ENCODE assay signal across 20 cellular contexts in the genomic region with DNA sequence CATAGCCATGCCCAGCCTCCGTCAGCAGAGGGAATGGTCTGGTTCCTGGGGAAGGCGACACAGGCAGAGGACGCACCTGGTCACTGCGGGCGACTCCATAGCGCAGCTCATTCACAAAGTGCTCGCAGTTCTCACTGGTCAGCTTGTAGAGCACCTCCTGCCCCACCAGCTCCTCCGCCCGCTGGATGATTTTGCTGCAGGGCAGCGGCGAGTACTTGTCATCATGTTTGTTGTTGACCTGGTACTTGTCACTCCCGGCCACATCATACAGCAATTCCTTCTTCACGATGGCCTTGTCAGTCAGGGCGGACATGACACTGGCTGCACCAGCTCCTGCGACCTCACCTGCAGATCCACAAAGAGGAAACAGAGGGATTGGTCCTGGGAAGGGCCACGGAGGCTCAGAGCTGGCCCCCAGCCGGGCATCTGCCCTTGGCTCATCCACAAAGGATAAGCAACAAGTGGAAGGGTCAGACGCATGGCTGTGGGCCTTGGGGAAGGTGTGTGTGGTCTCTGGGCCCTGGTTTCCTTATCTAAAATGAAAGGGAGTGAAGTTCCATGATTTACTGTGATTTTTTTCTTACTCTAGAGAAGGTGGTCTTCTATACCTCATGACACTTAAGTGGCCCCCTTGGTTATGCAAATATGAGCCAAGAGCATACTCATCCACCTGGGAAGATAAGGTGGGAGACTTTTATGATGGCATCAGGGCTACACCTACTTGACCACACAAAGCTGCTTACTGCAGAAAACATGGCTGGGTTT. TPM values are rescaled to one million over a fixed set of nuclear protein-coding genes. Genes with fewer than 3 reads are reported as not detected.
A peak's percentile ranks its signal among the peaks of the same experiment; 100 is the strongest.
DNase-seq lines count a peak whose midpoint lies in the region; ATAC-seq, FAIRE-seq and TF ChIP-seq lines count a peak whose summit lies in the region.
"Had no signal": no experiment of that assay in that cellular context is flagged by ENCODE, and none has a peak within 500 bp of the region (broad histone marks: within the 10 kb centered on the region; RNA-seq: fewer than 3 reads in every experiment).

No MANE protein-coding gene starts in this region.

- H3K27me3 Mint-ChIP-seq in WTC11 (ENCODE audit: low read depth): no peaks in the 10 kb centered on the region
- no peaks in the 10 kb centered on the region for H3K27me3 Mint-ChIP-seq in osteocyte (ENCODE audit: unreplicated experiment)

- H3K23ac ChIP-seq in H1 (ENCODE audit: insufficient read length): no peak overlapping the region

- TF ChIP-seq RAD21 in H1 (IDR thresholded peaks at IDR 0.05 in 1 of 2, conservative IDR thresholded peaks at IDR 0.05 in 1 of 2; ENCODE audit: low read depth in 2 of 2, low read length in 2 of 2): no peak

- H2BK15ac ChIP-seq in H1 (ENCODE audit: low read length): no peak overlapping the region

- H3K27me3 ChIP-seq in H1 (replicated peaks in 1 of 4; ENCODE audit: control insufficient read depth in 3 of 4, extremely low read depth in 1 of 4, insufficient read depth in 3 of 4, low read length in 3 of 4) (no peaks in the 10 kb centered on the region), ovary (no peaks in the 10 kb centered on the region), tibial nerve (no peaks in the 10 kb centered on the region)
- H3K27me3 ChIP-seq: SJSA1 had no signal

- H3K9ac ChIP-seq in H1 (replicated peaks in 1 of 4; ENCODE audit: extremely low read depth in 1 of 4, low read depth in 3 of 4, low read length in 3 of 4): no peak overlapping the region

- H3K27ac ChIP-seq in H1 (ENCODE audit: low read depth, low read length) (no peak overlapping the region), ovary (no peak overlapping the region), tibial nerve (peak overlapping the region in 2 of 4 donors; percentile 43 to 57)
- H3K27ac ChIP-seq: C4-2B, SJSA1 had no signal

- peaks cover 4% of the 10 kb centered on the region; the same call in 1 of the 2 replicates for H3K79me1 ChIP-seq in H1 (ENCODE audit: low read depth, low read length)

- H3K4me1 ChIP-seq in H1 (replicated peaks in 1 of 4; ENCODE audit: control insufficient read depth in 3 of 4, insufficient read depth in 4 of 4, low read length in 3 of 4) (no peaks in the 10 kb centered on the region), ovary (ENCODE audit: insufficient read depth) (no peaks in the 10 kb centered on the region), tibial nerve (peaks cover 0 to 39% (median 0%) of the 10 kb centered on the region in 4 donors)

- H3K4me3 Mint-ChIP-seq in WTC11 (no peak overlapping the region), osteocyte (ENCODE audit: unreplicated experiment) (no peak overlapping the region)

- intact Hi-C loops in ovary (cut with DNase I): no loop called here

- H3K56ac ChIP-seq in H1 (replicated peaks; ENCODE audit: insufficient read length, low read depth, low read length): no peak overlapping the region

- peaks cover 0 to 6% of the 10 kb centered on the region in 2 experiments for H4K20me1 ChIP-seq in H1 (replicated peaks in 1 of 2; ENCODE audit: control insufficient read depth in 1 of 2, insufficient read depth in 2 of 2, low read length in 2 of 2)

- H4K5ac ChIP-seq in H1 (ENCODE audit: insufficient read length, low read depth, low read length): no peak overlapping the region

- peaks cover 12% of the 10 kb centered on the region for H3K4me1 Mint-ChIP-seq in WTC11
- no peaks in the 10 kb centered on the region for H3K4me1 Mint-ChIP-seq in osteocyte (ENCODE audit: unreplicated experiment)

- ATAC-seq in WTC11 (no peak), HG03342 (IDR thresholded peaks at IDR 0.05; ENCODE audit: unreplicated experiment) (no peak), GM18498 (IDR thresholded peaks at IDR 0.05; ENCODE audit: unreplicated experiment) (no peak)
- ATAC-seq: Panc1 had no signal

- no peak overlapping the region for H3K18ac ChIP-seq in H1 (ENCODE audit: extremely low read depth, low read length)

- no peak overlapping the region for H2AFZ ChIP-seq in H1 (ENCODE audit: low read length)

- H3K4me3 ChIP-seq in H1 (ENCODE audit: extremely low read depth in 1 of 4, insufficient read depth in 2 of 4, low read depth in 3 of 4, low read length in 4 of 4): no peak overlapping the region
- H3K4me3 ChIP-seq in ovary: no peak overlapping the region
- no peak overlapping the region for H3K4me3 ChIP-seq in tibial nerve
- H3K4me3 ChIP-seq: SJSA1 had no signal

- no peak for DNase-seq in WTC11 (ENCODE audit: low spot score)
- no peak for DNase-seq in H1 (ENCODE audit: low read depth in 1 of 2, low spot score in 2 of 2)
- peak; percentile 78 for DNase-seq in osteocyte (ENCODE audit: extremely low spot score, unreplicated experiment)
- DNase-seq in ovary: no peak
- DNase-seq in tibial nerve (ENCODE audit: low spot score in 2 of 2): no peak
- DNase-seq: ACHN, DMS153, GDM1, HCEC 1CT, KG1, NCI-H1105 treated with DMSO at 0.1 percent for 48 hours, NCI-H1694, NCI-H2081 treated with DMSO at 0.1 percent for 48 hours, NCI-H446 treated with DMSO at 0.1 percent for 48 hours had no signal

- no peak overlapping the region for H4K91ac ChIP-seq in H1 (replicated peaks; ENCODE audit: insufficient read length, low read length)

- no peaks in the 10 kb centered on the region for H3K23me2 ChIP-seq in H1 (ENCODE audit: low read depth, low read length)

- H3K36me3 ChIP-seq in H1 (ENCODE audit: control insufficient read depth in 2 of 4, insufficient read depth in 4 of 4, low read length in 3 of 4) (peaks cover 6 to 52% (median 21%) of the 10 kb centered on the region in 4 experiments; a peak in 5 of 8 replicates), ovary (no peaks in the 10 kb centered on the region), tibial nerve (peaks cover 5 to 99% (median 10%) of the 10 kb centered on the region in 3 donors)

- H3K36me3 Mint-ChIP-seq in WTC11 (peaks cover 86% of the 10 kb centered on the region), osteocyte (ENCODE audit: unreplicated experiment) (peaks cover 8% of the 10 kb centered on the region)

- WGBS in H1 (ENCODE audit: extremely low coverage in 1 of 2, insufficient coverage in 1 of 2, insufficient read length in 1 of 2, insufficient replicate concordance in 2 of 2, low coverage in 1 of 2, low lambda C conversion rate in 2 of 2, missing lambda C conversion rate in 1 of 2), 2 experiments: 92% methylated on average over 18 of the region's 18 CpGs; no CpG with 5 or more reads in 1 of the 2 experiments
- WGBS in ovary, 3 donors: 90 to 94% (median 91%) methylated on average over 18 of the region's 18 CpGs
- 87 to 92% methylated on average over 18 of the region's 18 CpGs for WGBS in tibial nerve, 2 donors

- H3K9me3 ChIP-seq in H1 (ENCODE audit: insufficient read depth in 2 of 2, low read depth in 1 of 2, low read length in 1 of 2): no peaks in the 10 kb centered on the region
- no peaks in the 10 kb centered on the region for H3K9me3 ChIP-seq in ovary
- no peaks in the 10 kb centered on the region for H3K9me3 ChIP-seq in tibial nerve
- H3K9me3 ChIP-seq: SJSA1 had no signal

- H2BK120ac ChIP-seq in H1 (replicated peaks; ENCODE audit: low read depth, low read length): no peak overlapping the region

- peak overlapping the region; percentile 24; the same call in 1 of the 2 replicates for H2BK5ac ChIP-seq in H1 (ENCODE audit: low read depth, low read length)

- no peak overlapping the region for H3K14ac ChIP-seq in H1 (ENCODE audit: insufficient read length)

- H3K79me2 ChIP-seq in H1 (ENCODE audit: control insufficient read depth in 1 of 2, insufficient read depth in 2 of 2, low read length in 2 of 2): no peaks in the 10 kb centered on the region; a peak in 1 of 4 replicates

- H3K9me3 Mint-ChIP-seq in WTC11 (peaks cover 4% of the 10 kb centered on the region; the same call in 1 of the 2 replicates), osteocyte (ENCODE audit: unreplicated experiment) (no peaks in the 10 kb centered on the region)

- no peak for TF ChIP-seq POLR2A in H1 (IDR thresholded peaks at IDR 0.05; ENCODE audit: control extremely low read depth in 1 of 2, low read depth in 2 of 2, low read length in 2 of 2)
- TF ChIP-seq POLR2A in ovary (IDR thresholded peaks at IDR 0.05): no peak
- TF ChIP-seq POLR2A in tibial nerve (IDR thresholded peaks at IDR 0.05): no peak

- TF ChIP-seq CTCF in WTC11 (IDR thresholded peaks at IDR 0.05): no peak
- no peak for TF ChIP-seq CTCF in H1 (IDR thresholded peaks at IDR 0.05; ENCODE audit: control extremely low read depth in 1 of 3, insufficient read depth in 1 of 3, low read depth in 1 of 3, low read length in 3 of 3)
- TF ChIP-seq CTCF in osteocyte (IDR thresholded peaks at IDR 0.05): no peak
- no peak for TF ChIP-seq CTCF in ovary (IDR thresholded peaks at IDR 0.05)
- no peak for TF ChIP-seq CTCF in tibial nerve (IDR thresholded peaks at IDR 0.05)

- CTCF ChIA-PET in WTC11 (lab: Charles Lee) (interaction anchor here (0.6 kb wide), 1 partner anchor 248 kb away, joined by 3 read pairs; no protein-coding TSS in a partner anchor), H1 (lab: Charles Lee; ENCODE audit: partially characterized antibody) (interaction anchor here (1.3 to 1.9 kb wide), 3 partner anchors 15 to 49 kb away, joined by 4 to 9 read pairs (median 6); no protein-coding TSS in a partner anchor)

- no peak overlapping the region for H3K4ac ChIP-seq in H1 (replicated peaks; ENCODE audit: insufficient read length, low read depth, low read length)

- TF ChIP-seq EP300 in H1 (IDR thresholded peaks at IDR 0.05; ENCODE audit: borderline replicate concordance in 1 of 2, low read depth in 2 of 2, low read length in 2 of 2) (no peak), ovary (IDR thresholded peaks at IDR 0.05) (no peak), tibial nerve (IDR thresholded peaks at IDR 0.05) (no peak)

- no peak overlapping the region for H2BK20ac ChIP-seq in H1 (ENCODE audit: low read length)

- peak overlapping the region; percentile 56 for H3K27ac Mint-ChIP-seq in WTC11
- H3K27ac Mint-ChIP-seq in osteocyte (ENCODE audit: unreplicated experiment): no peak overlapping the region

- no peak for FAIRE-seq in H1 (lab: Jason Lieb, UNC)

- POLR2A ChIA-PET in WTC11 (lab: Charles Lee): no interaction called here
- POLR2A ChIA-PET in H1 (lab: Charles Lee; ENCODE audit: partially characterized antibody): no interaction called here

- H2BK12ac ChIP-seq in H1 (ENCODE audit: low read depth, low read length): no peak overlapping the region

- no peak overlapping the region for H3K4me2 ChIP-seq in H1 (ENCODE audit: insufficient read depth in 1 of 2, low read depth in 2 of 2, low read length in 2 of 2)

- no peak overlapping the region for H2AK5ac ChIP-seq in H1 (ENCODE audit: low read depth, low read length)

- H4K8ac ChIP-seq in H1 (ENCODE audit: extremely low read depth, insufficient read depth, low read length): no peak overlapping the region

RNA-seq across cellular contexts. Expression of a gene that starts 24.0 kb away (rescaled TPM):
- total RNA-seq in WTC11 (2021) (143 to 160 TPM (median 146 TPM) in 3 replicates), osteocyte (19.0 and 20.0 TPM in 2 replicates), ovary (100 to 1,000 TPM in 5 of 7 donors, 10 to 100 TPM in 2; 52.2 to 147 (median 110) TPM), tibial nerve (100 to 1,000 TPM; 140 to 185 (median 157) TPM)
- 109 and 117 TPM in 2 replicates for total RNA-seq in H1 (2021; fragmentation: NEBNext Ultra II Directional; extraction: Animal tissue kit (Norgen Biotek cat#: 25700))
- polyA plus RNA-seq in H1 (2011; rRNA removed) (170 and 190 TPM in 2 replicates), ovary (100 to 1,000 TPM in 1 of 2 donors, 10 to 100 TPM in 1; 41.1 to 128 TPM)
- polyA plus RNA-seq in H1 (2011; cell fraction: cytosol; rRNA removed): 183 TPM
- polyA plus RNA-seq in H1 (2011; cell fraction: nucleus; rRNA removed): 136 TPM
- 113 to 153 TPM (median 133 TPM) in 4 replicates for polyA plus RNA-seq in H1 (2012, experiment 1 of 2)
- polyA plus RNA-seq in H1 (2012, experiment 2 of 2): 50.1 TPM
- 82.7 TPM for polyA plus RNA-seq in H1 (2013, experiment 1 of 2)
- 87.6 TPM for polyA plus RNA-seq in H1 (2013, experiment 2 of 2)
- 117 and 161 TPM in 2 replicates for polyA minus RNA-seq in H1 (2011; rRNA and poly(A)+ RNA removed)
- 65.9 TPM for polyA minus RNA-seq in H1 (2011; cell fraction: cytosol; rRNA and poly(A)+ RNA removed)
- polyA minus RNA-seq in H1 (2011; cell fraction: nucleus; rRNA and poly(A)+ RNA removed): 49.6 TPM

RNA-seq across cellular contexts. Expression of a gene that starts 27.0 kb away (rescaled TPM):
- 0.25 to 0.66 TPM (median 0.55 TPM) in 3 replicates for total RNA-seq in WTC11 (2021)
- total RNA-seq in H1 (2021; fragmentation: NEBNext Ultra II Directional; extraction: Animal tissue kit (Norgen Biotek cat#: 25700)): 0.61 TPM in 1 of 2 replicates, not detected in the other
- 0.39 and 0.42 TPM in 2 replicates for polyA plus RNA-seq in H1 (2011; rRNA removed)
- 0.36 TPM for polyA plus RNA-seq in H1 (2011; cell fraction: cytosol; rRNA removed)
- 0.64 TPM for polyA plus RNA-seq in H1 (2011; cell fraction: nucleus; rRNA removed)
- polyA plus RNA-seq in H1 (2012, experiment 1 of 2): 0.28 to 0.50 TPM in 2 of 4 replicates, not detected in the others
- not detected for polyA plus RNA-seq in H1 (2012, experiment 2 of 2)
- polyA plus RNA-seq in H1 (2013, experiment 1 of 2): 0.10 TPM
- polyA plus RNA-seq in H1 (2013, experiment 2 of 2): 0.26 TPM
- not detected in 2 replicates for polyA minus RNA-seq in H1 (2011; rRNA and poly(A)+ RNA removed)
- polyA minus RNA-seq in H1 (2011; cell fraction: cytosol; rRNA and poly(A)+ RNA removed): not detected
- not detected for polyA minus RNA-seq in H1 (2011; cell fraction: nucleus; rRNA and poly(A)+ RNA removed)
- total RNA-seq in osteocyte: not detected in 2 replicates
- total RNA-seq in ovary: 1 to 10 TPM in 1 of 7 donors, under 1 TPM in 3, not detected in 3; 0.28 to 1.4 (median 0.40) TPM
- under 1 TPM in 1 of 2 donors, not detected in 1; 0.12 TPM for polyA plus RNA-seq in ovary
- under 1 TPM in 1 of 4 donors, not detected in 3; 0.90 TPM for total RNA-seq in tibial nerve
- total RNA-seq: Daoy had no signal

RNA-seq across cellular contexts. Expression of a gene that starts 53.6 kb away (rescaled TPM):
- total RNA-seq in WTC11 (2021): 1.1 to 2.9 TPM (median 1.4 TPM) in 3 replicates
- total RNA-seq in H1 (2021; fragmentation: NEBNext Ultra II Directional; extraction: Animal tissue kit (Norgen Biotek cat#: 25700)): 2.6 and 2.8 TPM in 2 replicates
- polyA plus RNA-seq in H1 (2011; rRNA removed): 3.9 and 4.1 TPM in 2 replicates
- polyA plus RNA-seq in H1 (2011; cell fraction: cytosol; rRNA removed): 5.8 TPM
- polyA plus RNA-seq in H1 (2011; cell fraction: nucleus; rRNA removed): 5.1 TPM
- polyA plus RNA-seq in H1 (2012, experiment 1 of 2): 2.6 to 3.9 TPM (median 3.2 TPM) in 4 replicates
- 1.5 TPM for polyA plus RNA-seq in H1 (2012, experiment 2 of 2)
- 1.1 TPM for polyA plus RNA-seq in H1 (2013, experiment 1 of 2)
- polyA plus RNA-seq in H1 (2013, experiment 2 of 2): 1.7 TPM
- 1.00 and 1.6 TPM in 2 replicates for polyA minus RNA-seq in H1 (2011; rRNA and poly(A)+ RNA removed)
- 2.1 TPM for polyA minus RNA-seq in H1 (2011; cell fraction: cytosol; rRNA and poly(A)+ RNA removed)
- 2.8 TPM for polyA minus RNA-seq in H1 (2011; cell fraction: nucleus; rRNA and poly(A)+ RNA removed)
- total RNA-seq in osteocyte: 7.3 and 8.5 TPM in 2 replicates
- total RNA-seq in ovary: 10 to 100 TPM; 35.8 to 70.9 (median 61.1) TPM
- polyA plus RNA-seq in ovary: 10 to 100 TPM; 67.0 to 71.6 TPM
- total RNA-seq in tibial nerve: 10 to 100 TPM in 3 of 4 donors, 1 to 10 TPM in 1; 6.3 to 43.7 (median 23.0) TPM
